In the genomic region with DNA sequence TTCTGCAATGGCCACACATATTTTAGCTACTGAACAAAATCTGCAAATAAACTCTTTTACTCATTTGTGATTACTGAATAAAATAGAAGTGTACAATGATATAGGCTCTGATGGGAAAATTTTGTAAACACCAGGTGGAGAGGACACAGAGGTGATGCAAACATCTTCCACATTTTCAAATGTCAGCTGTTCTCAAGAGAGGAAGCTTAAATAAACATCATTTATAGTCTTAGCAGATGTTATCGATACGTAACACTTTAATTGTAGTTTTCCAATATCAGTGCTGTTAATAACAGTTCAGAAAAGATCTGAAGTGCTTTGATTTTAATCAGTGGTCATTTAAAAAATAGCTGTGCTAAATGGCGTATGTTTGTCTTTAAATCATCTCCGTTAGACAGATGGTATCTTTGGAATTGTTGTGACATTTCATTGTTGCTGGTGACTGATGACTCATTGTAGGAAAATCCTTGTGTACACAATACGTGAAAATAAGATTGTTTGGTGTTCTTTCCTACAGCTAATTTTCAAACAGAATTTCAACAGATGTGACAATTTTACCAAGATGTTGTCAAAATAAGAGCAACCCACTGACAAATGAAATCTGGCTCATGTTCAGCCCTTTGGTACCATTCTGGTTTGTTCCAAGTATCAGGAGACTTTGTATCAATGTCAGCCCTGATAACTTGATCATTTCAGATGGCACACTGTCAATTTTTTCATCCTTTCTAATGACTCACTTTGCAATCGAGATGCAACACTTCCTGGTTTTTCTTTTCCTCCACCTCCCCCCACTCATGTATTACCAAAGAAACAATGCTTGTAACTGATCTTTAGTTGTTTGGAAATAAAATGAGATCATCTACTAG, we compare ENCODE assay signal across 9 cellular contexts.
DNase-seq lines count a peak whose midpoint lies in the region; FAIRE-seq and TF ChIP-seq lines count a peak whose summit lies in the region.
"Had no signal": no experiment of that assay in that cellular context is flagged by ENCODE, and none has a peak within 500 bp of the region (broad histone marks: within the 10 kb centered on the region; RNA-seq: fewer than 3 reads in every experiment).

No MANE protein-coding gene starts in this region.

- H4K5ac ChIP-seq in H1 (ENCODE audit: insufficient read length, low read depth, low read length): no peak overlapping the region

- H2BK120ac ChIP-seq in H1 (replicated peaks; ENCODE audit: low read depth, low read length): no peak overlapping the region

- H2BK12ac ChIP-seq in H1 (ENCODE audit: low read depth, low read length): no peak overlapping the region

- H3K79me1 ChIP-seq in H1 (ENCODE audit: low read depth, low read length): no peaks in the 10 kb centered on the region

- no peaks in the 10 kb centered on the region for H3K79me2 ChIP-seq in H1 (ENCODE audit: control insufficient read depth in 1 of 2, insufficient read depth in 2 of 2, low read length in 2 of 2)

- POLR2A ChIA-PET in HEK293 (lab: Yijun Ruan, JAX) (no interaction called here), H1 (lab: Charles Lee; ENCODE audit: partially characterized antibody) (no interaction called here)
- POLR2A ChIA-PET in CD8-positive, alpha-beta memory T cell (lab: Charles Lee): no interaction called here

- no peak overlapping the region for H3K18ac ChIP-seq in H1 (ENCODE audit: extremely low read depth, low read length)

- no peaks in the 10 kb centered on the region for H3K36me3 ChIP-seq in HEK293 (ENCODE audit: control insufficient read depth in 2 of 2, insufficient read depth in 1 of 2, low read length in 2 of 2)
- no peaks in the 10 kb centered on the region for H3K36me3 ChIP-seq in H1 (ENCODE audit: control insufficient read depth in 2 of 4, insufficient read depth in 4 of 4, low read length in 3 of 4)
- H3K36me3 ChIP-seq in CD8-positive, alpha-beta memory T cell (ENCODE audit: insufficient read depth, low read length): no peaks in the 10 kb centered on the region

- H3K4me3 Mint-ChIP-seq in progenitor cell of endocrine pancreas (ENCODE audit: low read depth): no peak overlapping the region
- no peak overlapping the region for H3K4me3 Mint-ChIP-seq in CD8-positive, alpha-beta memory T cell

- no peaks in the 10 kb centered on the region for H4K20me1 ChIP-seq in H1 (replicated peaks in 1 of 2; ENCODE audit: control insufficient read depth in 1 of 2, insufficient read depth in 2 of 2, low read length in 2 of 2)

- no peak overlapping the region for H3K27ac ChIP-seq in HEK293 (ENCODE audit: extremely low read depth, low read depth, low read length)
- H3K27ac ChIP-seq in H1 (ENCODE audit: low read depth, low read length): no peak overlapping the region
- no peak overlapping the region for H3K27ac ChIP-seq in CD8-positive, alpha-beta memory T cell (ENCODE audit: low read depth, low read length)

- no peak overlapping the region for H2BK20ac ChIP-seq in H1 (ENCODE audit: low read length)

- no peaks in the 10 kb centered on the region for H3K4me1 ChIP-seq in HEK293 (ENCODE audit: control insufficient read depth, insufficient read depth, low read length)
- no peaks in the 10 kb centered on the region for H3K4me1 ChIP-seq in H1 (replicated peaks in 1 of 4; ENCODE audit: control insufficient read depth in 3 of 4, insufficient read depth in 4 of 4, low read length in 3 of 4)
- H3K4me1 ChIP-seq in CD8-positive, alpha-beta memory T cell (ENCODE audit: insufficient read depth, low read length): no peaks in the 10 kb centered on the region

- H2BK5ac ChIP-seq in H1 (ENCODE audit: low read depth, low read length): no peak overlapping the region

- H3K23me2 ChIP-seq in H1 (ENCODE audit: low read depth, low read length): no peaks in the 10 kb centered on the region

- no peak overlapping the region for H3K4ac ChIP-seq in H1 (replicated peaks; ENCODE audit: insufficient read length, low read depth, low read length)

- DNase-seq in NCI-H345 treated with DMSO at 0.1 percent for 48 hours (lab: John Stamatoyannopoulos, UW; ENCODE audit: unreplicated experiment): peak; percentile 22
- DNase-seq in H1 (ENCODE audit: low read depth in 1 of 2, low spot score in 2 of 2): no peak
- no peak for DNase-seq in progenitor cell of endocrine pancreas (ENCODE audit: low spot score, unreplicated experiment)
- no peak for DNase-seq in HuH-7 (ENCODE audit: low spot score)
- no peak for DNase-seq in CD8-positive, alpha-beta memory T cell
- DNase-seq in stimulated activated CD4-positive, alpha-beta T cell treated with anti-CD3 and anti-CD28 coated beads, Interleukin-15, amount 100 ng/mL, for 24 hours: no peak
- DNase-seq: kidney, NCI-H446 treated with DMSO at 0.1 percent for 48 hours had no signal

- no peak overlapping the region for H2BK15ac ChIP-seq in H1 (ENCODE audit: low read length)

- no peak for TF ChIP-seq EP300 in H1 (IDR thresholded peaks at IDR 0.05; ENCODE audit: borderline replicate concordance in 1 of 2, low read depth in 2 of 2, low read length in 2 of 2)

- H3K23ac ChIP-seq in H1 (ENCODE audit: insufficient read length): peak overlapping the region; percentile 52

- no peak for FAIRE-seq in H1 (lab: Jason Lieb, UNC)
- FAIRE-seq: kidney had no signal

- no peaks in the 10 kb centered on the region for H3K27me3 ChIP-seq in H1 (replicated peaks in 1 of 4; ENCODE audit: control insufficient read depth in 3 of 4, extremely low read depth in 1 of 4, insufficient read depth in 3 of 4, low read length in 3 of 4)
- H3K27me3 ChIP-seq in CD8-positive, alpha-beta memory T cell (ENCODE audit: insufficient read depth, low read length, poor library complexity, severe bottlenecking): no peaks in the 10 kb centered on the region

- peaks cover 7% of the 10 kb centered on the region for H3K9me3 Mint-ChIP-seq in progenitor cell of endocrine pancreas (ENCODE audit: low read depth)
- H3K9me3 Mint-ChIP-seq in CD8-positive, alpha-beta memory T cell: peaks cover 0 to 4% (median 0%) of the 10 kb centered on the region in 5 donors

- no peak for TF ChIP-seq CTCF in HEK293 (tag by site-specific recombination; IDR thresholded peaks at IDR 0.05)
- TF ChIP-seq CTCF in H1 (IDR thresholded peaks at IDR 0.05; ENCODE audit: control extremely low read depth in 1 of 3, insufficient read depth in 1 of 3, low read depth in 1 of 3, low read length in 3 of 3): no peak
- no peak for TF ChIP-seq CTCF in progenitor cell of endocrine pancreas (IDR thresholded peaks at IDR 0.05; ENCODE audit: unreplicated experiment)

- H4K8ac ChIP-seq in H1 (ENCODE audit: extremely low read depth, insufficient read depth, low read length): no peak overlapping the region

- no peak overlapping the region for H3K9ac ChIP-seq in H1 (replicated peaks in 1 of 4; ENCODE audit: extremely low read depth in 1 of 4, low read depth in 3 of 4, low read length in 3 of 4)

- H3K4me1 Mint-ChIP-seq in progenitor cell of endocrine pancreas (ENCODE audit: low read depth): peaks cover 27% of the 10 kb centered on the region
- H3K4me1 Mint-ChIP-seq in CD8-positive, alpha-beta memory T cell: no peaks in the 10 kb centered on the region

- no peak for TF ChIP-seq RAD21 in H1 (IDR thresholded peaks at IDR 0.05 in 1 of 2, conservative IDR thresholded peaks at IDR 0.05 in 1 of 2; ENCODE audit: low read depth in 2 of 2, low read length in 2 of 2)

- no peaks in the 10 kb centered on the region for H3K27me3 Mint-ChIP-seq in progenitor cell of endocrine pancreas
- H3K27me3 Mint-ChIP-seq in CD8-positive, alpha-beta memory T cell: peaks cover 1 to 34% of the 10 kb centered on the region in 2 donors

- CTCF ChIA-PET in HEK293 (lab: Yijun Ruan, JAX): no interaction called here
- CTCF ChIA-PET in H1 (lab: Charles Lee; ENCODE audit: partially characterized antibody): interaction anchor here (0.6 kb wide), 1 partner anchor 1118 kb away, joined by 3 read pairs; no protein-coding TSS in a partner anchor
- CTCF ChIA-PET in CD8-positive, alpha-beta memory T cell (lab: Charles Lee): no interaction called here

- 82% methylated on average over 6 of the region's 6 CpGs; no CpG with 5 or more reads in 1 of the 2 experiments for WGBS in H1 (ENCODE audit: extremely low coverage in 1 of 2, insufficient coverage in 1 of 2, insufficient read length in 1 of 2, insufficient replicate concordance in 2 of 2, low coverage in 1 of 2, low lambda C conversion rate in 2 of 2, missing lambda C conversion rate in 1 of 2), 2 experiments

- peaks cover 1% of the 10 kb centered on the region for H3K36me3 Mint-ChIP-seq in progenitor cell of endocrine pancreas (ENCODE audit: insufficient read depth)
- no peaks in the 10 kb centered on the region for H3K36me3 Mint-ChIP-seq in CD8-positive, alpha-beta memory T cell

- no peak overlapping the region for H3K4me2 ChIP-seq in H1 (ENCODE audit: insufficient read depth in 1 of 2, low read depth in 2 of 2, low read length in 2 of 2)

- H2AK5ac ChIP-seq in H1 (ENCODE audit: low read depth, low read length): no peak overlapping the region

- H3K56ac ChIP-seq in H1 (replicated peaks; ENCODE audit: insufficient read length, low read depth, low read length): no peak overlapping the region

- no peak overlapping the region for H3K14ac ChIP-seq in H1 (ENCODE audit: insufficient read length)

- H3K9me3 ChIP-seq in HEK293 (ENCODE audit: control insufficient read depth, insufficient read depth, low read depth, low read length) (no peaks in the 10 kb centered on the region), H1 (ENCODE audit: insufficient read depth in 2 of 2, low read depth in 1 of 2, low read length in 1 of 2) (no peaks in the 10 kb centered on the region)
- no peaks in the 10 kb centered on the region for H3K9me3 ChIP-seq in CD8-positive, alpha-beta memory T cell (ENCODE audit: low read length)

- H2AFZ ChIP-seq in H1 (ENCODE audit: low read length): no peak overlapping the region

- no peak overlapping the region for H3K4me3 ChIP-seq in HEK293 (ENCODE audit: low read depth, low read length)
- H3K4me3 ChIP-seq in H1 (ENCODE audit: extremely low read depth in 1 of 4, insufficient read depth in 2 of 4, low read depth in 3 of 4, low read length in 4 of 4): no peak overlapping the region
- no peak overlapping the region for H3K4me3 ChIP-seq in CD8-positive, alpha-beta memory T cell (ENCODE audit: low read length)

- no peak overlapping the region for H4K91ac ChIP-seq in H1 (replicated peaks; ENCODE audit: insufficient read length, low read length)

- H3K27ac Mint-ChIP-seq in progenitor cell of endocrine pancreas: peak overlapping the region; percentile 7
- H3K27ac Mint-ChIP-seq in CD8-positive, alpha-beta memory T cell: no peak overlapping the region

- TF ChIP-seq POLR2A in H1 (IDR thresholded peaks at IDR 0.05; ENCODE audit: control extremely low read depth in 1 of 2, low read depth in 2 of 2, low read length in 2 of 2): no peak

TF ChIP-seq in HEK293, 187 proteins besides CTCF, POLR2A, EP300 and RAD21 (continues in another document):
- TF ChIP-seq FEZF1 (tag by site-specific recombination; IDR thresholded peaks at IDR 0.05): peak; percentile 38; the same call in 1 of the 2 replicates
- TF ChIP-seq ZNF366 (tag by site-specific recombination; conservative IDR thresholded peaks at IDR 0.05): peak; percentile 45

TF ChIP-seq in H1, 55 proteins besides CTCF, POLR2A, EP300 and RAD21 (continues in another document):
- TF ChIP-seq BCL11A (IDR thresholded peaks at IDR 0.05; ENCODE audit: low read depth in 2 of 2, low read length in 2 of 2) (no peak), ASH2L (IDR thresholded peaks at IDR 0.05; ENCODE audit: low read length) (no peak), HDAC2 (IDR thresholded peaks at IDR 0.05; ENCODE audit: borderline replicate concordance in 1 of 2, low read depth in 2 of 2, low read length in 2 of 2) (no peak), MAFK (IDR thresholded peaks at IDR 0.05; ENCODE audit: low read depth, low read length) (no peak)
